In the genomic region with DNA sequence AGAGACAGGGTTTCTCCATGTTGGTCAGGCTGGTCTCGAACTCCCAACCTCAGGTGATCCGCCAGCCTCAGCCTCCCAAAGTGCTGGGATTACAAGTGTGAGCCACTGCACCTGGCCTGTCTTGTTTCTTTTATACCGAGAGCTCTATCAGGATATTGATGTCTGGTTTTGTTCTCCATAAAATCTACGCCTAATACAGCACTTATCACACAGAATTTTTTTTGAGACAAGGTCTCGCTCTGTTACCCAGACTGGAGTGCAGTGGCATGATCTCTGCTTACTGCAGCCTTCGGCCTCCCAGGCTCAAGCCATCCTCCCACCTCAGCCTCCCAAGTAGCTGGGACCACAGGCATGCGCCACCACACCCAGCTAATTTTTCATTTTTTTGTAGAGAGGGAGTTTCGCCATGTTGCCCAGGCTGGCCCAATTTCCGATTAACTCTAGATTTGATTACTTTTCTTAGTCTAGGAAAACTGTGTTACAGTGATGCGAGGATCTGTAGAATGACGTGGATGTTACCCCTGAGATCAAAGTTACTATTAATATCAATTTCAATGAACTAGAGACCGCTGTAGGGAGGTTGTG, we compare ENCODE assay signal across 6 cellular contexts. TPM values are rescaled to one million over a fixed set of nuclear protein-coding genes. Genes with fewer than 3 reads are reported as not detected.
DNase-seq lines count a peak whose midpoint lies in the region; ATAC-seq, FAIRE-seq and TF ChIP-seq lines count a peak whose summit lies in the region.
"Not testable (repeated sequence)": the region's sequence is repeated elsewhere in the genome, so short reads cannot be mapped to it uniquely, and the experiment has no call there.

No MANE protein-coding gene starts in this region.

- not testable (repeated sequence) for H3K9me3 ChIP-seq in SJSA1 (replicated peaks); K562 (replicated peaks; ENCODE audit: control insufficient read depth, insufficient read depth, low read depth, low read length); heart right ventricle; neuron (ENCODE audit: low read length); upper lobe of left lung

- H3K4me2 ChIP-seq in GM23338 (peak overlapping the region; percentile 96), K562 (ENCODE audit: insufficient read depth, low read length) (peak overlapping the region; percentile 88)

- in situ Hi-C loops in K562 (cut with MboI), result not testable (repeated sequence)

- H2AFZ ChIP-seq in GM23338, result peak overlapping the region; percentile 53
- peak overlapping the region; percentile 98 for H2AFZ ChIP-seq in K562 (ENCODE audit: low read depth, low read length)
- peak overlapping the region; percentile 89 for H2AFZ ChIP-seq in neuron (ENCODE audit: low read depth, low read length)

- H3K36me3 ChIP-seq in GM23338 (ENCODE audit: insufficient read depth) (peaks cover 34% of the 10 kb centered on the region), SJSA1 (peaks cover 21% of the 10 kb centered on the region), K562 (ENCODE audit: control insufficient read depth, insufficient read depth, low read length) (peaks cover 32% of the 10 kb centered on the region), heart right ventricle (peaks cover 0 to 28% (median 0%) of the 10 kb centered on the region in 9 donors), neuron (ENCODE audit: insufficient read depth, low read length) (peaks cover 14% of the 10 kb centered on the region), upper lobe of left lung (peaks cover 0 to 12% (median 10%) of the 10 kb centered on the region in 4 donors)

- H3K9ac ChIP-seq in K562 (ENCODE audit: insufficient read depth in 1 of 2, low read depth in 2 of 2, low read length in 2 of 2), result peak overlapping the region in 1 of 2 experiments; percentile 96; a peak in 2 of 4 replicates

- H3K9me3 Mint-ChIP-seq in GM23338, result not testable (repeated sequence)

- not testable (repeated sequence) for H3K27me3 ChIP-seq in GM23338 (ENCODE audit: insufficient read depth); SJSA1 (replicated peaks); K562 (ENCODE audit: control insufficient read depth in 2 of 2, insufficient read depth in 2 of 2, low read length in 2 of 2); heart right ventricle; neuron (ENCODE audit: insufficient read depth, low read length); upper lobe of left lung

- H3K4me3 Mint-ChIP-seq in GM23338, result peak overlapping the region; percentile 91

- H3K36me3 Mint-ChIP-seq in GM23338 (ENCODE audit: low read depth), result peaks cover 26% of the 10 kb centered on the region

- TSS peak; percentile 65 for BruUV-seq in K562 (replicated peaks; lab: Mats Ljungman, UMichigan)

- CTCF ChIA-PET in K562 (lab: Yijun Ruan, JAX; ENCODE audit: low intra/inter-chr PET ratio), result interaction anchor here (0.6 kb wide), 1 partner anchor 464 kb away, joined by 3 read pairs; no protein-coding TSS in a partner anchor

- intact Hi-C loops in K562 (cut with micrococcal nuclease), result not testable (repeated sequence)
- intact Hi-C loops in heart right ventricle (cut with DNase I), result loop anchor here in 3 of 10 donors (1.0 to 10.0 kb wide), 4 partner anchors 8 to 434 kb away; a partner anchor contains a TSS

- peak overlapping the region; percentile 88 for H3K27ac Mint-ChIP-seq in GM23338

- DNase-seq in GM23338 (ENCODE audit: low spot score); SJSA1 (ENCODE audit: low read depth in 1 of 2, low spot score in 2 of 2); K562 (ENCODE audit: extremely low read depth in 1 of 4, low spot score in 3 of 4); heart right ventricle; upper lobe of left lung: not testable (repeated sequence)

- H3K79me2 ChIP-seq in GM23338 (replicated peaks; ENCODE audit: insufficient read depth) (peaks cover 19% of the 10 kb centered on the region), K562 (ENCODE audit: control insufficient read depth, insufficient read depth, low read length) (peaks cover 21% of the 10 kb centered on the region)

- H3F3A ChIP-seq in GM23338 (replicated peaks; ENCODE audit: low read depth), result 0 out of 2 replicates have a peak, but pooled peaks cover 11% of the 10 kb centered on the region

- not testable (repeated sequence) for H3K9me1 ChIP-seq in K562 (ENCODE audit: control insufficient read depth, insufficient read depth, low read length)

- 71% methylated on average over 9 of the region's 12 CpGs for WGBS in K562 (ENCODE audit: insufficient coverage, low coverage, missing lambda C conversion rate)
- 77 to 81% methylated on average over 12 of the region's 12 CpGs for WGBS in heart right ventricle, 2 donors
- 85 to 88% methylated on average over 12 of the region's 12 CpGs for WGBS in upper lobe of left lung, 2 donors

- TF ChIP-seq RAD21 in K562 (CRISPR knock-in tag; conservative IDR thresholded peaks at IDR 0.05 in 1 of 2, IDR thresholded peaks at IDR 0.05 in 1 of 2), result not testable (repeated sequence)

- H3K9me2 ChIP-seq in GM23338 (ENCODE audit: insufficient read depth), result not testable (repeated sequence)

- H4K20me1 ChIP-seq in GM23338 (replicated peaks; ENCODE audit: insufficient read depth); K562 (replicated peaks; ENCODE audit: control insufficient read depth, insufficient read depth, low read length): not testable (repeated sequence)

- peak overlapping the region; percentile 85 for H3K27ac ChIP-seq in GM23338 (ENCODE audit: low read depth)
- H3K27ac ChIP-seq in SJSA1, result peak overlapping the region; percentile 47
- peak overlapping the region; percentile 95 for H3K27ac ChIP-seq in K562 (ENCODE audit: extremely low read depth, low read depth, low read length)
- peak overlapping the region in 9 of 10 donors; percentile 78 to 92 (median 84) for H3K27ac ChIP-seq in heart right ventricle
- peak overlapping the region; percentile 76 to 86 (median 83) for H3K27ac ChIP-seq in upper lobe of left lung

- peak overlapping the region; percentile 93 for H3K4me3 ChIP-seq in GM23338
- peak overlapping the region; percentile 70 for H3K4me3 ChIP-seq in SJSA1
- H3K4me3 ChIP-seq in K562, result peak overlapping the region; percentile 90
- peak overlapping the region; percentile 63 to 94 (median 82) for H3K4me3 ChIP-seq in heart right ventricle
- H3K4me3 ChIP-seq in neuron (ENCODE audit: low read length), result peak overlapping the region; percentile 94
- peak overlapping the region in 3 of 4 donors; percentile 78 to 84 (median 79) for H3K4me3 ChIP-seq in upper lobe of left lung

- POLR2A ChIA-PET in K562 (lab: Yijun Ruan, JAX), result interaction anchor here (1.0 to 1.7 kb wide), 3 partner anchors 10 to 59 kb away, joined by 3 to 10 read pairs (median 6); no protein-coding TSS in a partner anchor

- ATAC-seq in GM23338; K562; upper lobe of left lung (ENCODE audit: low FRiP score in 2 of 2): not testable (repeated sequence)
- ATAC-seq in heart right ventricle, result peak in 1 of 8 donors; percentile 8

- TF ChIP-seq EP300 in K562 (IDR thresholded peaks at IDR 0.05; ENCODE audit: low read length); upper lobe of left lung (IDR thresholded peaks at IDR 0.05): not testable (repeated sequence)

- TF ChIP-seq CTCF in GM23338 (conservative IDR thresholded peaks at IDR 0.05; ENCODE audit: low read depth in 2 of 2); K562 (IDR thresholded peaks at IDR 0.05 in 2 of 3, conservative IDR thresholded peaks at IDR 0.05 in 1 of 3; ENCODE audit: insufficient read depth in 2 of 3, low read depth in 1 of 3, low read length in 3 of 3); heart right ventricle (IDR thresholded peaks at IDR 0.05); upper lobe of left lung (IDR thresholded peaks at IDR 0.05): not testable (repeated sequence)

- H3K27me3 Mint-ChIP-seq in GM23338 (ENCODE audit: insufficient read depth, low read depth, poor library complexity), result peaks cover 18% of the 10 kb centered on the region

- H3K4me1 Mint-ChIP-seq in GM23338, result peaks cover 24% of the 10 kb centered on the region

- not testable (repeated sequence) for FAIRE-seq in K562 (lab: Jason Lieb, UNC)

- not testable (repeated sequence) for TF ChIP-seq POLR2A in K562 (conservative IDR thresholded peaks at IDR 0.05); upper lobe of left lung (IDR thresholded peaks at IDR 0.05)

- H3K4me1 ChIP-seq in GM23338 (ENCODE audit: insufficient read depth), result peaks cover 24% of the 10 kb centered on the region
- peaks cover 15% of the 10 kb centered on the region for H3K4me1 ChIP-seq in SJSA1 (replicated peaks)
- peaks cover 5 to 12% of the 10 kb centered on the region in 2 experiments; a peak in 4 of 5 replicates for H3K4me1 ChIP-seq in K562 (replicated peaks in 1 of 2; ENCODE audit: control insufficient read depth in 2 of 2, insufficient read depth in 2 of 2, low read length in 2 of 2)
- H3K4me1 ChIP-seq in heart right ventricle, result peaks cover 0 to 24% (median 13%) of the 10 kb centered on the region in 9 donors
- H3K4me1 ChIP-seq in neuron (ENCODE audit: insufficient read depth, low read length), result not testable (repeated sequence)
- peaks cover 8 to 16% (median 13%) of the 10 kb centered on the region in 4 donors for H3K4me1 ChIP-seq in upper lobe of left lung

RNA-seq across cellular contexts. Expression of a gene that starts 0.5 kb away (rescaled TPM):
- 131 and 138 TPM in 2 replicates for total RNA-seq in GM23338 (2014; rRNA removed; shearing (Covaris generic))
- polyA plus RNA-seq in GM23338 (2016; fragmentation: Nextera tagmentation; extraction: Ambion mirVana) (617 and 691 TPM in 2 replicates), K562 (2011; rRNA removed) (107 and 113 TPM in 2 replicates), K562 (2014; fragmentation: Illumina TruSeq; extraction: Trizol) (71.1 and 71.5 TPM in 2 replicates), K562 (2014; fragmentation: Nextera tagmentation; extraction: Ambion mirVana) (10 to 100 TPM; 56.5 to 79.8 TPM), K562 (2014; rRNA removed) (173 and 220 TPM in 2 replicates), heart right ventricle (100 to 1,000 TPM; 136 to 300 TPM)
- total RNA-seq in SJSA1 (2014; rRNA removed; shearing (Covaris generic)), result 58.2 and 108 TPM in 2 replicates
- total RNA-seq in K562 (2011; cell fraction: chromatin; rRNA removed; ENCODE audit: low replicate concordance), result 70.4 and 75.8 TPM in 2 replicates
- total RNA-seq in K562 (2011; cell fraction: nucleolus; rRNA removed), result 57.0 and 70.0 TPM in 2 replicates
- 73.5 and 91.2 TPM in 2 replicates for total RNA-seq in K562 (2011; cell fraction: nucleoplasm; rRNA removed)
- total RNA-seq in K562 (2014; rRNA removed) (161 and 168 TPM in 2 replicates), K562 (2014; rRNA removed; fragmentation: Illumina TruSeq; extraction: Trizol) (162 and 169 TPM in 2 replicates), K562 (2015; rRNA removed; fragmentation: Illumina TruSeq; extraction: Trizol) (169 and 170 TPM in 2 replicates), K562 (2021) (213 and 214 TPM in 2 replicates), heart right ventricle (100 to 1,000 TPM in 7 of 10 donors, 10 to 100 TPM in 3; 90.1 to 117 (median 106) TPM), upper lobe of left lung (10 to 100 TPM in 5 of 6 donors, 1 to 10 TPM in 1; 9.4 to 88.2 (median 34.1) TPM)
- 60.6 and 83.2 TPM in 2 replicates for polyA plus RNA-seq in K562 (2011; cell fraction: cytosol; rRNA removed)
- 55.8 and 68.8 TPM in 2 replicates for polyA plus RNA-seq in K562 (2011; cell fraction: nucleus; rRNA removed)
- polyA plus RNA-seq in K562 (2012), result 149 and 246 TPM in 2 replicates
- polyA minus RNA-seq in K562 (2011; rRNA and poly(A)+ RNA removed), result 24.4 and 36.8 TPM in 2 replicates
- 42.3 and 44.0 TPM in 2 replicates for polyA minus RNA-seq in K562 (2011; cell fraction: cytosol; rRNA and poly(A)+ RNA removed)
- polyA minus RNA-seq in K562 (2011; cell fraction: nucleus; rRNA and poly(A)+ RNA removed), result 20.5 and 28.9 TPM in 2 replicates

RNA-seq across cellular contexts. Expression of a gene that starts 7.2 kb away (rescaled TPM):
- total RNA-seq in GM23338 (2014; rRNA removed; shearing (Covaris generic)), result 48.9 and 56.4 TPM in 2 replicates
- 6.5 and 7.0 TPM in 2 replicates for polyA plus RNA-seq in GM23338 (2016; fragmentation: Nextera tagmentation; extraction: Ambion mirVana)
- 101 and 117 TPM in 2 replicates for total RNA-seq in SJSA1 (2014; rRNA removed; shearing (Covaris generic))
- total RNA-seq in K562 (2011; cell fraction: chromatin; rRNA removed; ENCODE audit: low replicate concordance), result 9.3 and 17.2 TPM in 2 replicates
- 8.4 and 8.8 TPM in 2 replicates for total RNA-seq in K562 (2011; cell fraction: nucleolus; rRNA removed)
- total RNA-seq in K562 (2011; cell fraction: nucleoplasm; rRNA removed), result 7.2 and 9.0 TPM in 2 replicates
- 0.36 and 0.65 TPM in 2 replicates for total RNA-seq in K562 (2014; rRNA removed)
- total RNA-seq in K562 (2014; rRNA removed; fragmentation: Illumina TruSeq; extraction: Trizol), result 0.51 and 0.80 TPM in 2 replicates
- 0.94 and 0.98 TPM in 2 replicates for total RNA-seq in K562 (2015; rRNA removed; fragmentation: Illumina TruSeq; extraction: Trizol)
- total RNA-seq in K562 (2021), result 2.3 and 4.5 TPM in 2 replicates
- polyA plus RNA-seq in K562 (2011; rRNA removed), result 2.1 and 2.9 TPM in 2 replicates
- polyA plus RNA-seq in K562 (2011; cell fraction: cytosol; rRNA removed), result 3.2 and 3.4 TPM in 2 replicates
- 15.7 and 30.4 TPM in 2 replicates for polyA plus RNA-seq in K562 (2011; cell fraction: nucleus; rRNA removed)
- 1.5 and 4.9 TPM in 2 replicates for polyA plus RNA-seq in K562 (2012)
- polyA plus RNA-seq in K562 (2014; fragmentation: Illumina TruSeq; extraction: Trizol), result 1.2 and 1.3 TPM in 2 replicates
- polyA plus RNA-seq in K562 (2014; fragmentation: Nextera tagmentation; extraction: Ambion mirVana), result not detected
- 2.8 and 5.8 TPM in 2 replicates for polyA plus RNA-seq in K562 (2014; rRNA removed)
- 0.35 and 0.39 TPM in 2 replicates for polyA minus RNA-seq in K562 (2011; rRNA and poly(A)+ RNA removed)
- 1.0 TPM in 1 of 2 replicates, not detected in the other for polyA minus RNA-seq in K562 (2011; cell fraction: cytosol; rRNA and poly(A)+ RNA removed)
- polyA minus RNA-seq in K562 (2011; cell fraction: nucleus; rRNA and poly(A)+ RNA removed), result 2.0 and 2.6 TPM in 2 replicates
- 10 to 100 TPM; 13.6 to 43.3 (median 20.2) TPM for total RNA-seq in heart right ventricle
- 10 to 100 TPM; 24.8 to 27.4 TPM for polyA plus RNA-seq in heart right ventricle
- 100 to 1,000 TPM in 3 of 6 donors, 10 to 100 TPM in 3; 53.4 to 157 (median 104) TPM for total RNA-seq in upper lobe of left lung

RNA-seq across cellular contexts. Expression of a gene that starts 13.9 kb away (rescaled TPM):
- 3.6 and 6.1 TPM in 2 replicates for total RNA-seq in GM23338 (2014; rRNA removed; shearing (Covaris generic))
- polyA plus RNA-seq in GM23338 (2016; fragmentation: Nextera tagmentation; extraction: Ambion mirVana) (2.7 and 4.1 TPM in 2 replicates), K562 (2011; rRNA removed) (0.38 and 0.45 TPM in 2 replicates), K562 (2014; fragmentation: Illumina TruSeq; extraction: Trizol) (0.22 and 0.46 TPM in 2 replicates), K562 (2014; fragmentation: Nextera tagmentation; extraction: Ambion mirVana) (under 1 TPM; 0.24 to 0.32 TPM), K562 (2014; rRNA removed) (0.68 and 1.0 TPM in 2 replicates), heart right ventricle (1 to 10 TPM; 2.3 to 3.7 TPM)
- total RNA-seq in SJSA1 (2014; rRNA removed; shearing (Covaris generic)), result 0.09 and 0.13 TPM in 2 replicates
- total RNA-seq in K562 (2011; cell fraction: chromatin; rRNA removed; ENCODE audit: low replicate concordance), result 0.69 and 0.76 TPM in 2 replicates
- 0.33 and 0.53 TPM in 2 replicates for total RNA-seq in K562 (2011; cell fraction: nucleolus; rRNA removed)
- total RNA-seq in K562 (2011; cell fraction: nucleoplasm; rRNA removed), result 0.31 and 0.66 TPM in 2 replicates
- total RNA-seq in K562 (2014; rRNA removed) (0.41 TPM in 1 of 2 replicates, not detected in the other), K562 (2014; rRNA removed; fragmentation: Illumina TruSeq; extraction: Trizol) (0.07 TPM in 1 of 2 replicates, not detected in the other), K562 (2015; rRNA removed; fragmentation: Illumina TruSeq; extraction: Trizol) (0.11 and 0.14 TPM in 2 replicates), K562 (2021) (0.36 and 0.60 TPM in 2 replicates), heart right ventricle (10 to 100 TPM in 1 of 10 donors, 1 to 10 TPM in 9; 1.1 to 16.1 (median 2.8) TPM), upper lobe of left lung (100 to 1,000 TPM in 2 of 6 donors, 10 to 100 TPM in 4; 55.0 to 120 (median 99.1) TPM)
- 0.27 TPM in 2 replicates for polyA plus RNA-seq in K562 (2011; cell fraction: cytosol; rRNA removed)
- 0.29 and 0.48 TPM in 2 replicates for polyA plus RNA-seq in K562 (2011; cell fraction: nucleus; rRNA removed)
- 0.20 and 0.80 TPM in 2 replicates for polyA plus RNA-seq in K562 (2012)
- 0.27 and 0.39 TPM in 2 replicates for polyA minus RNA-seq in K562 (2011; rRNA and poly(A)+ RNA removed)
- polyA minus RNA-seq in K562 (2011; cell fraction: cytosol; rRNA and poly(A)+ RNA removed), result not detected in 2 replicates
- polyA minus RNA-seq in K562 (2011; cell fraction: nucleus; rRNA and poly(A)+ RNA removed), result not detected in 2 replicates

RNA-seq across cellular contexts. Expression of a gene that starts 42.4 kb away (rescaled TPM):
- 16.5 and 18.1 TPM in 2 replicates for total RNA-seq in GM23338 (2014; rRNA removed; shearing (Covaris generic))
- polyA plus RNA-seq in GM23338 (2016; fragmentation: Nextera tagmentation; extraction: Ambion mirVana), result 5.4 and 6.4 TPM in 2 replicates
- total RNA-seq in SJSA1 (2014; rRNA removed; shearing (Covaris generic)), result 37.4 and 41.4 TPM in 2 replicates
- 26.2 and 103 TPM in 2 replicates for total RNA-seq in K562 (2011; cell fraction: chromatin; rRNA removed; ENCODE audit: low replicate concordance)
- total RNA-seq in K562 (2011; cell fraction: nucleolus; rRNA removed), result 119 and 150 TPM in 2 replicates
- 79.0 and 80.1 TPM in 2 replicates for total RNA-seq in K562 (2011; cell fraction: nucleoplasm; rRNA removed)
- total RNA-seq in K562 (2014; rRNA removed), result 10.9 and 14.9 TPM in 2 replicates
- total RNA-seq in K562 (2014; rRNA removed; fragmentation: Illumina TruSeq; extraction: Trizol), result 4.9 and 5.5 TPM in 2 replicates
- total RNA-seq in K562 (2015; rRNA removed; fragmentation: Illumina TruSeq; extraction: Trizol), result 6.9 and 8.1 TPM in 2 replicates
- 40.7 and 45.5 TPM in 2 replicates for total RNA-seq in K562 (2021)
- 16.0 and 25.1 TPM in 2 replicates for polyA plus RNA-seq in K562 (2011; rRNA removed)
- polyA plus RNA-seq in K562 (2011; cell fraction: cytosol; rRNA removed), result 18.9 and 40.0 TPM in 2 replicates
- polyA plus RNA-seq in K562 (2011; cell fraction: nucleus; rRNA removed), result 17.1 and 30.2 TPM in 2 replicates
- 36.0 and 70.6 TPM in 2 replicates for polyA plus RNA-seq in K562 (2012)
- polyA plus RNA-seq in K562 (2014; fragmentation: Illumina TruSeq; extraction: Trizol), result 27.2 and 34.5 TPM in 2 replicates
- 1 to 10 TPM; 1.3 to 2.3 TPM for polyA plus RNA-seq in K562 (2014; fragmentation: Nextera tagmentation; extraction: Ambion mirVana)
- 12.7 and 15.9 TPM in 2 replicates for polyA plus RNA-seq in K562 (2014; rRNA removed)
- 15.2 and 24.3 TPM in 2 replicates for polyA minus RNA-seq in K562 (2011; rRNA and poly(A)+ RNA removed)
- 36.7 and 48.5 TPM in 2 replicates for polyA minus RNA-seq in K562 (2011; cell fraction: cytosol; rRNA and poly(A)+ RNA removed)
- polyA minus RNA-seq in K562 (2011; cell fraction: nucleus; rRNA and poly(A)+ RNA removed), result 16.7 and 17.0 TPM in 2 replicates
- 100 to 1,000 TPM in 1 of 10 donors, 10 to 100 TPM in 9; 39.3 to 101 (median 50.9) TPM for total RNA-seq in heart right ventricle
- 10 to 100 TPM; 10.3 to 38.4 TPM for polyA plus RNA-seq in heart right ventricle
- 100 to 1,000 TPM in 5 of 6 donors, 10 to 100 TPM in 1; 90.2 to 169 (median 149) TPM for total RNA-seq in upper lobe of left lung

RNA-seq across cellular contexts. Expression of a gene that starts 53.9 kb away (rescaled TPM):
- total RNA-seq in GM23338 (2014; rRNA removed; shearing (Covaris generic)), result 0.31 and 1.2 TPM in 2 replicates
- polyA plus RNA-seq in GM23338 (2016; fragmentation: Nextera tagmentation; extraction: Ambion mirVana) (2.9 and 3.0 TPM in 2 replicates), K562 (2011; rRNA removed) (0.91 and 1.0 TPM in 2 replicates), K562 (2014; fragmentation: Illumina TruSeq; extraction: Trizol) (0.21 and 0.25 TPM in 2 replicates), K562 (2014; fragmentation: Nextera tagmentation; extraction: Ambion mirVana) (under 1 TPM; 0.38 to 0.50 TPM), K562 (2014; rRNA removed) (0.20 and 0.97 TPM in 2 replicates), heart right ventricle (under 1 TPM; 0.07 to 0.22 TPM)
- 0.05 TPM in 1 of 2 replicates, not detected in the other for total RNA-seq in SJSA1 (2014; rRNA removed; shearing (Covaris generic))
- 1.2 and 3.0 TPM in 2 replicates for total RNA-seq in K562 (2011; cell fraction: chromatin; rRNA removed; ENCODE audit: low replicate concordance)
- total RNA-seq in K562 (2011; cell fraction: nucleolus; rRNA removed), result 3.0 and 3.8 TPM in 2 replicates
- 2.4 and 2.7 TPM in 2 replicates for total RNA-seq in K562 (2011; cell fraction: nucleoplasm; rRNA removed)
- total RNA-seq in K562 (2014; rRNA removed) (0.29 and 0.36 TPM in 2 replicates), K562 (2014; rRNA removed; fragmentation: Illumina TruSeq; extraction: Trizol) (0.18 and 0.51 TPM in 2 replicates), K562 (2015; rRNA removed; fragmentation: Illumina TruSeq; extraction: Trizol) (0.25 and 0.34 TPM in 2 replicates), K562 (2021) (0.40 and 0.69 TPM in 2 replicates), heart right ventricle (under 1 TPM in 4 of 10 donors, not detected in 6; 0.14 to 0.25 (median 0.18) TPM), upper lobe of left lung (1 to 10 TPM; 1.0 to 6.3 (median 1.2) TPM)
- polyA plus RNA-seq in K562 (2011; cell fraction: cytosol; rRNA removed), result 0.40 and 0.47 TPM in 2 replicates
- polyA plus RNA-seq in K562 (2011; cell fraction: nucleus; rRNA removed), result 1.2 and 2.3 TPM in 2 replicates
- 0.82 and 1.1 TPM in 2 replicates for polyA plus RNA-seq in K562 (2012)
- 0.32 and 0.48 TPM in 2 replicates for polyA minus RNA-seq in K562 (2011; rRNA and poly(A)+ RNA removed)
- polyA minus RNA-seq in K562 (2011; cell fraction: cytosol; rRNA and poly(A)+ RNA removed), result not detected in 2 replicates
- polyA minus RNA-seq in K562 (2011; cell fraction: nucleus; rRNA and poly(A)+ RNA removed), result 0.81 and 1.9 TPM in 2 replicates
